16 cellular contexts compared by ENCODE assay signal in genomic region chr3:111210003-111210699, GRCh38.
DNase-seq lines count a peak whose midpoint lies in the region; TF ChIP-seq lines count a peak whose summit lies in the region.
"Had no signal": no experiment of that assay in that cellular context is flagged by ENCODE, and none has a peak within 500 bp of the region (broad histone marks: within the 10 kb centered on the region; RNA-seq: fewer than 3 reads in every experiment).

No MANE protein-coding gene starts in this region.

- H2BK5ac ChIP-seq in trophoblast cell (ENCODE audit: low read depth, low read length, poor library complexity), result no peak overlapping the region

- H3K36me3 ChIP-seq in MG63 (no peaks in the 10 kb centered on the region), trophoblast cell (ENCODE audit: control insufficient read depth in 1 of 2, insufficient read depth in 2 of 2, low read length in 2 of 2) (peaks cover 0 to 2% of the 10 kb centered on the region in 2 experiments), WERI-Rb-1 (no peaks in the 10 kb centered on the region)
- H3K36me3 ChIP-seq: neutrophil had no signal

- H3K4ac ChIP-seq in trophoblast cell (ENCODE audit: low read depth, low read length), result no peak overlapping the region

- no peak overlapping the region for H2BK12ac ChIP-seq in trophoblast cell (ENCODE audit: low read length)

- no CpG with 5 or more reads among the region's 1 CpG for WGBS in trophoblast cell (ENCODE audit: extremely low coverage, insufficient coverage, insufficient read length)

- H3K18ac ChIP-seq in trophoblast cell (ENCODE audit: low read length), result no peak overlapping the region

- no peak overlapping the region for H3K9ac ChIP-seq in trophoblast cell (ENCODE audit: low read length)

- H3K27me3 ChIP-seq in MG63 (no peaks in the 10 kb centered on the region), trophoblast cell (ENCODE audit: insufficient read depth, low read length) (no peaks in the 10 kb centered on the region), WERI-Rb-1 (ENCODE audit: insufficient read depth, low read depth, severe bottlenecking) (no peaks in the 10 kb centered on the region)
- H3K27me3 ChIP-seq: neutrophil, testis had no signal

- no peak for TF ChIP-seq CTCF in cardiac fibroblast (IDR thresholded peaks at IDR 0.05; ENCODE audit: low read depth, low read length)
- TF ChIP-seq CTCF in WERI-Rb-1 (IDR thresholded peaks at IDR 0.05; ENCODE audit: low read depth, low read length), result no peak

- H3K27ac ChIP-seq in trophoblast cell (ENCODE audit: low read depth, low read length) (no peak overlapping the region), WERI-Rb-1 (no peak overlapping the region)
- H3K27ac ChIP-seq: epithelial cell of prostate, neutrophil, testis had no signal

- no peak overlapping the region for H3K14ac ChIP-seq in trophoblast cell (ENCODE audit: low read length)

- DNase-seq in GM04504 (ENCODE audit: low read depth), result peak; percentile 63
- peak; percentile 20 for DNase-seq in MG63
- peak; percentile 13 to 46 for DNase-seq in cardiac fibroblast (ENCODE audit: low read depth in 2 of 2)
- DNase-seq in trophoblast cell, result peak; percentile 79 to 94
- DNase-seq in GM19240 (ENCODE audit: insufficient read length, low spot score), result no peak
- no peak for DNase-seq in superior temporal gyrus (ENCODE audit: extremely low spot score)
- no peak for DNase-seq in retina
- no peak for DNase-seq in WERI-Rb-1
- DNase-seq: Calu3, caudate nucleus, KBM-7, NCI-H774, SHP77 treated with DMSO at 0.1 percent for 48 hours, testis had no signal

- H2BK120ac ChIP-seq in trophoblast cell (ENCODE audit: insufficient read depth, low read length, poor library complexity), result no peak overlapping the region

- no peaks in the 10 kb centered on the region for H3K79me2 ChIP-seq in trophoblast cell (ENCODE audit: control insufficient read depth, insufficient read depth, low read length, poor library complexity)

- H2AK5ac ChIP-seq in trophoblast cell (ENCODE audit: low read length), result no peak overlapping the region

- H4K91ac ChIP-seq in trophoblast cell (ENCODE audit: low read depth, low read length), result no peak overlapping the region

- H3K79me1 ChIP-seq in trophoblast cell (ENCODE audit: low read length), result no peaks in the 10 kb centered on the region

- no peak overlapping the region for H3K4me2 ChIP-seq in trophoblast cell (ENCODE audit: low read length)

- H3K4me3 ChIP-seq in MG63, result no peak overlapping the region
- H3K4me3 ChIP-seq in cardiac fibroblast (replicated peaks in 1 of 2; ENCODE audit: low read depth in 2 of 2, low read length in 2 of 2), result no peak overlapping the region
- H3K4me3 ChIP-seq in trophoblast cell (ENCODE audit: low read depth, low read length), result no peak overlapping the region
- H3K4me3 ChIP-seq in WERI-Rb-1 (ENCODE audit: low read depth, low read length), result no peak overlapping the region
- H3K4me3 ChIP-seq: testis had no signal

- H3K23ac ChIP-seq in trophoblast cell (ENCODE audit: low read length), result no peak overlapping the region

- no peaks in the 10 kb centered on the region for H3K4me1 ChIP-seq in trophoblast cell (ENCODE audit: control insufficient read depth in 1 of 2, insufficient read depth in 2 of 2, low read length in 2 of 2)
- H3K4me1 ChIP-seq: testis had no signal

- no peak overlapping the region for H4K8ac ChIP-seq in trophoblast cell (ENCODE audit: low read depth, low read length)

- H2AFZ ChIP-seq in trophoblast cell (ENCODE audit: insufficient read depth, low read length, poor library complexity), result no peak overlapping the region

- no peak overlapping the region for H4K12ac ChIP-seq in trophoblast cell (ENCODE audit: low read depth, low read length)

- H3K9me3 ChIP-seq in MG63 (no peaks in the 10 kb centered on the region), trophoblast cell (ENCODE audit: insufficient read depth, low read depth, low read length) (no peaks in the 10 kb centered on the region), WERI-Rb-1 (ENCODE audit: severe bottlenecking) (no peaks in the 10 kb centered on the region)
- H3K9me3 ChIP-seq: neutrophil, testis had no signal

Comparison
In these comparisons a context has a peak if more than half of its experiments do, and no peak if none do; other contexts are left out.
1. DNase-seq: peak in GM04504 (single experiment), MG63 (single experiment), cardiac fibroblast (2 of 2) and trophoblast cell (2 of 2); none in GM19240 (single experiment), superior temporal gyrus (single experiment), retina (single experiment) and WERI-Rb-1 (single experiment).